ENCODE assay signal across 8 cellular contexts in genomic region chrX:132023896-132024386, GRCh38. TPM values are rescaled to one million over a fixed set of nuclear protein-coding genes. Genes with fewer than 3 reads are reported as not detected.
DNase-seq lines count a peak whose midpoint lies in the region; ATAC-seq and TF ChIP-seq lines count a peak whose summit lies in the region.

No MANE protein-coding gene starts in this region.

- H3K27ac Mint-ChIP-seq in endothelial cell (ENCODE audit: unreplicated experiment) (peak overlapping the region; percentile 81), natural killer cell (peak overlapping the region; percentile 81 to 91)

- H3K36me3 Mint-ChIP-seq in endothelial cell (ENCODE audit: low read depth, unreplicated experiment) (no peaks in the 10 kb centered on the region), natural killer cell (no peaks in the 10 kb centered on the region)

- peaks cover 11% of the 10 kb centered on the region for H3K4me1 Mint-ChIP-seq in endothelial cell (ENCODE audit: unreplicated experiment)
- peaks cover 39 to 44% of the 10 kb centered on the region in 2 donors for H3K4me1 Mint-ChIP-seq in natural killer cell

- intact Hi-C loops in natural killer cell (cut with micrococcal nuclease), result loop anchor here (2.0 to 5.0 kb wide), 3 partner anchors 33 to 193 kb away; partner anchors contain the start of gene RAP2C

- DNase-seq in Daoy (ENCODE audit: low read depth), result peak; percentile 55
- DNase-seq in KBM-7, result peak; percentile 79
- DNase-seq in activated CD4-positive, alpha-beta T cell treated with anti-CD3 and anti-CD28 coated beads, Interleukin-2, amount 50 U/mL, for 48 hours, result peak; percentile 61 to 68
- DNase-seq in endothelial cell (ENCODE audit: low spot score), result no peak
- peak; percentile 48 for DNase-seq in natural killer cell
- DNase-seq in COLO829 (ENCODE audit: low spot score), result no peak

- no peaks in the 10 kb centered on the region for H3K36me3 ChIP-seq in thymus (ENCODE audit: control insufficient read depth, insufficient read depth)

- TF ChIP-seq CTCF in endothelial cell (IDR thresholded peaks at IDR 0.05; ENCODE audit: unreplicated experiment) (no peak), natural killer cell (IDR thresholded peaks at IDR 0.05) (no peak)

- peak overlapping the region; percentile 73 for H3K4me3 ChIP-seq in thymus (ENCODE audit: low read length)

- under 1% methylated on average over 16 of the region's 16 CpGs for WGBS in thymus

- no peaks in the 10 kb centered on the region for H3K9me3 ChIP-seq in thymus (ENCODE audit: control insufficient read depth)

- H3K27me3 Mint-ChIP-seq in endothelial cell (ENCODE audit: unreplicated experiment) (no peaks in the 10 kb centered on the region), natural killer cell (ENCODE audit: low read depth in 2 of 2) (peaks cover 0 to 10% of the 10 kb centered on the region in 2 donors)

- in situ Hi-C loops in KBM-7 (cut with MboI; ENCODE audit: low pct_unique_long_range_greater_than_20kb, low sequenced_read_pairs), result no loop called here

- H3K9me3 Mint-ChIP-seq in endothelial cell (ENCODE audit: unreplicated experiment), result no peaks in the 10 kb centered on the region
- H3K9me3 Mint-ChIP-seq in natural killer cell, result no peaks in the 10 kb centered on the region

- H3K27ac ChIP-seq in thymus (ENCODE audit: low read depth), result peak overlapping the region; percentile 87

- no peaks in the 10 kb centered on the region for H3K4me1 ChIP-seq in thymus (ENCODE audit: control insufficient read depth, insufficient read depth, low read length)

- peak; percentile 48 for ATAC-seq in GM21619 (IDR thresholded peaks at IDR 0.05; ENCODE audit: unreplicated experiment)
- peak; percentile 56 to 68 (median 66) for ATAC-seq in natural killer cell

- no peaks in the 10 kb centered on the region for H3K27me3 ChIP-seq in thymus (ENCODE audit: control insufficient read depth, insufficient read depth)

- H3K4me3 Mint-ChIP-seq in endothelial cell (ENCODE audit: unreplicated experiment), result peak overlapping the region; percentile 99
- H3K4me3 Mint-ChIP-seq in natural killer cell, result peak overlapping the region; percentile 89

RNA-seq across cellular contexts. Expression of gene STK26, which starts 0.8 kb away (rescaled TPM):
- 46.1 and 52.3 TPM in 2 replicates for total RNA-seq in Daoy (2014; rRNA removed; shearing (Covaris generic))
- total RNA-seq in endothelial cell (ENCODE audit: unreplicated experiment) (29.7 TPM), natural killer cell (10 to 100 TPM; 62.5 to 81.0 (median 66.5) TPM)
- 48.1 TPM for polyA plus RNA-seq in thymus

Comparison
In these comparisons a context has a peak if more than half of its experiments do, and no peak if none do; other contexts are left out.
1. DNase-seq: peak in Daoy (single experiment), KBM-7 (single experiment), activated CD4-positive, alpha-beta T cell treated with anti-CD3 and anti-CD28 coated beads, Interleukin-2, amount 50 U/mL, for 48 hours (2 of 2) and natural killer cell (single experiment); none in endothelial cell (single experiment) and COLO829 (single experiment).